In genomic region chr11:63641727-63642126, GRCh38 we compare ENCODE assay signal across 1 cellular context.
TF ChIP-seq lines count a peak whose summit lies in the region.

No MANE protein-coding gene starts in this region.

TF ChIP-seq in endothelial cell of umbilical vein, 7 proteins besides CTCF, POLR2A, EP300 and RAD21:
- no peak for TF ChIP-seq MAX (IDR thresholded peaks at IDR 0.05; ENCODE audit: insufficient read depth, insufficient read length)
- TF ChIP-seq POLR2AphosphoS5 (IDR thresholded peaks at IDR 0.05; ENCODE audit: insufficient read depth, low read depth, low read length): no peak
- TF ChIP-seq GATA2 (IDR thresholded peaks at IDR 0.05; ENCODE audit: insufficient read depth, insufficient read length, low read depth, low read length): no peak
